ENCODE assay signal across 17 cellular contexts in genomic region chr17:27522028-27522639, GRCh38.
DNase-seq lines count a peak whose midpoint lies in the region; ATAC-seq and TF ChIP-seq lines count a peak whose summit lies in the region.
"Had no signal": no experiment of that assay in that cellular context is flagged by ENCODE, and none has a peak within 500 bp of the region (broad histone marks: within the 10 kb centered on the region; RNA-seq: fewer than 3 reads in every experiment).

No MANE protein-coding gene starts in this region.

- intact Hi-C loops in Right ventricle myocardium superior (cut with DNase I) (no loop called here), heart right ventricle (cut with DNase I) (no loop called here)

- TF ChIP-seq CTCF in heart right ventricle (IDR thresholded peaks at IDR 0.05) (no peak), mesothelial cell of epicardium (IDR thresholded peaks at IDR 0.05; ENCODE audit: unreplicated experiment) (no peak)

- H3K4me1 ChIP-seq in heart right ventricle, result peaks cover 0 to 45% (median 24%) of the 10 kb centered on the region in 9 donors
- peaks cover 8% of the 10 kb centered on the region for H3K4me1 ChIP-seq in thymus (ENCODE audit: control insufficient read depth, insufficient read depth, low read length)
- H3K4me1 ChIP-seq: BE2C had no signal

- no peaks in the 10 kb centered on the region for H3K9me3 ChIP-seq in heart right ventricle
- H3K9me3 ChIP-seq in thymus (ENCODE audit: control insufficient read depth), result no peaks in the 10 kb centered on the region
- H3K9me3 ChIP-seq: BE2C had no signal

- no peaks in the 10 kb centered on the region for H3K9me3 Mint-ChIP-seq in mesothelial cell of epicardium
- H3K9me3 Mint-ChIP-seq: CD4-positive, alpha-beta T cell had no signal

- peaks cover 28% of the 10 kb centered on the region for H3K4me1 Mint-ChIP-seq in mesothelial cell of epicardium

- no peak overlapping the region for H3K4me3 ChIP-seq in heart right ventricle
- H3K4me3 ChIP-seq in thymus (ENCODE audit: low read length), result no peak overlapping the region

- no peak overlapping the region for H3K4me3 Mint-ChIP-seq in mesothelial cell of epicardium
- H3K4me3 Mint-ChIP-seq: CD4-positive, alpha-beta T cell had no signal

- peak overlapping the region; percentile 69 for H3K27ac Mint-ChIP-seq in mesothelial cell of epicardium
- H3K27ac Mint-ChIP-seq: CD4-positive, alpha-beta T cell had no signal

- H3K27me3 Mint-ChIP-seq in mesothelial cell of epicardium (ENCODE audit: low read depth), result no peaks in the 10 kb centered on the region
- H3K27me3 Mint-ChIP-seq: CD4-positive, alpha-beta T cell had no signal

- ATAC-seq in Right ventricle myocardium superior (ENCODE audit: poor library complexity) (peak; percentile 44), heart right ventricle (no peak), GM21786 (IDR thresholded peaks at IDR 0.05; ENCODE audit: unreplicated experiment) (no peak)

- no peak overlapping the region for H3K27ac ChIP-seq in heart right ventricle
- H3K27ac ChIP-seq in thymus (ENCODE audit: low read depth), result peak overlapping the region; percentile 19

- no peaks in the 10 kb centered on the region for H3K36me3 ChIP-seq in heart right ventricle
- H3K36me3 ChIP-seq in thymus (ENCODE audit: control insufficient read depth, insufficient read depth), result no peaks in the 10 kb centered on the region
- H3K36me3 ChIP-seq: BE2C had no signal

- DNase-seq in Right ventricle myocardium superior (no peak), heart right ventricle (no peak), amniotic epithelial cell (ENCODE audit: low read depth) (peak; percentile 70), mesothelial cell of epicardium (ENCODE audit: low spot score in 2 of 2, unreplicated experiment in 2 of 2) (no peak), DMS114 treated with DMSO at 0.1 percent for 48 hours (lab: John Stamatoyannopoulos, UW; ENCODE audit: unreplicated experiment) (no peak)
- DNase-seq: BE2C; CD4-positive, alpha-beta T cell; KG1; MV-4-11; NCI-H1694 treated with DMSO at 0.1 percent for 48 hours; NCI-H2227 treated with DMSO at 0.1 percent for 48 hours; NCI-H510A treated with DMSO at 0.1 percent for 48 hours; NCI-H774; OCI-M1; SIG-M5 had no signal

- H3K27me3 ChIP-seq in heart right ventricle (no peaks in the 10 kb centered on the region), thymus (ENCODE audit: control insufficient read depth, insufficient read depth) (no peaks in the 10 kb centered on the region)
- H3K27me3 ChIP-seq: BE2C had no signal

- 89 to 90% methylated on average over 6 of the region's 6 CpGs for WGBS in heart right ventricle, 2 donors
- WGBS in thymus, result 90% methylated on average over 6 of the region's 6 CpGs

- no peaks in the 10 kb centered on the region for H3K36me3 Mint-ChIP-seq in mesothelial cell of epicardium
